ENCODE assay signal across 31 cellular contexts in genomic region chr12:3018284-3019004, GRCh38. TPM values are rescaled to one million over a fixed set of nuclear protein-coding genes. Genes with fewer than 3 reads are reported as not detected.
"Had no signal": no experiment of that assay in that cellular context is flagged by ENCODE, and none has a peak within 500 bp of the region (broad histone marks: within the 10 kb centered on the region; RNA-seq: fewer than 3 reads in every experiment).

No MANE protein-coding gene starts in this region.

- H3K36me3 Mint-ChIP-seq: immature natural killer cell, naive B cell, natural killer cell had no signal

- H3K4me1 ChIP-seq: neural progenitor cell, right lobe of liver, stomach, testis, transverse colon, vagina had no signal

- H3K4me3 ChIP-seq: left lung, lung, neural progenitor cell, ovary, right atrium auricular region, right lobe of liver, skin epidermis, stomach, testis, thyroid gland, transverse colon, upper lobe of left lung, vagina had no signal

- H3K9me3 ChIP-seq: left lung, neutrophil, ovary, right atrium auricular region, right lobe of liver, stomach, testis, thyroid gland, transverse colon, upper lobe of left lung, vagina had no signal

- ATAC-seq: left colon, left lung, natural killer cell, right lobe of liver had no signal

- H3K4me1 Mint-ChIP-seq: immature natural killer cell, mesothelial cell of epicardium, naive B cell, natural killer cell, neural progenitor cell had no signal

- H3K27ac ChIP-seq: left lung, neural progenitor cell, neutrophil, ovary, right atrium auricular region, right lobe of liver, skin epidermis, stomach, testis, thyroid gland, transverse colon, upper lobe of left lung, vagina had no signal

- DNase-seq: hypothalamus; immature natural killer cell; kidney; left colon; left lung; mesendoderm; naive B cell; natural killer cell; nephron progenitor cell; occipital lobe; ovary; right lobe of liver; stimulated activated CD4-positive, alpha-beta T cell treated with anti-CD3 and anti-CD28 coated beads, Interleukin-12 subunit alpha, Interleukin-12 subunit beta, amount 100 ng/mL, for 4 hours; stimulated activated CD4-positive, alpha-beta T cell treated with anti-CD3 and anti-CD28 coated beads, Interleukin-15, amount 100 ng/mL, for 24 hours; stimulated activated CD4-positive, alpha-beta T cell treated with anti-CD3 and anti-CD28 coated beads, Interleukin-2, amount 100 ng/mL, for 24 hours; stimulated activated CD4-positive, alpha-beta T cell treated with anti-CD3 and anti-CD28 coated beads, Interleukin-4, amount 100 ng/mL, for 1 hour; stimulated activated naive CD4-positive, alpha-beta T cell; stomach; testis; thyroid gland; transverse colon had no signal

- H3K27me3 ChIP-seq: left lung, neural progenitor cell, ovary, right atrium auricular region, right lobe of liver, stomach, testis, thyroid gland, transverse colon, upper lobe of left lung, vagina had no signal

- H3K9me3 Mint-ChIP-seq: immature natural killer cell, mesothelial cell of epicardium, natural killer cell, neural progenitor cell had no signal

- H3K27ac Mint-ChIP-seq: mesothelial cell of epicardium, natural killer cell, nephron progenitor cell, neural progenitor cell, progenitor cell of endocrine pancreas had no signal

- H3K36me3 ChIP-seq: neural progenitor cell, neutrophil, ovary, right lobe of liver, transverse colon, vagina had no signal

- H3K4me3 Mint-ChIP-seq: immature natural killer cell, mesothelial cell of epicardium, naive B cell, natural killer cell, nephron progenitor cell, neural progenitor cell had no signal

- H3K27me3 Mint-ChIP-seq: progenitor cell of endocrine pancreas had no signal

RNA-seq across cellular contexts. Expression of gene TEAD4, which starts 59.2 kb away (rescaled TPM):
- total RNA-seq: mononuclear cell, natural killer cell had no signal
- polyA plus RNA-seq: immature natural killer cell had no signal
